In the genomic region with DNA sequence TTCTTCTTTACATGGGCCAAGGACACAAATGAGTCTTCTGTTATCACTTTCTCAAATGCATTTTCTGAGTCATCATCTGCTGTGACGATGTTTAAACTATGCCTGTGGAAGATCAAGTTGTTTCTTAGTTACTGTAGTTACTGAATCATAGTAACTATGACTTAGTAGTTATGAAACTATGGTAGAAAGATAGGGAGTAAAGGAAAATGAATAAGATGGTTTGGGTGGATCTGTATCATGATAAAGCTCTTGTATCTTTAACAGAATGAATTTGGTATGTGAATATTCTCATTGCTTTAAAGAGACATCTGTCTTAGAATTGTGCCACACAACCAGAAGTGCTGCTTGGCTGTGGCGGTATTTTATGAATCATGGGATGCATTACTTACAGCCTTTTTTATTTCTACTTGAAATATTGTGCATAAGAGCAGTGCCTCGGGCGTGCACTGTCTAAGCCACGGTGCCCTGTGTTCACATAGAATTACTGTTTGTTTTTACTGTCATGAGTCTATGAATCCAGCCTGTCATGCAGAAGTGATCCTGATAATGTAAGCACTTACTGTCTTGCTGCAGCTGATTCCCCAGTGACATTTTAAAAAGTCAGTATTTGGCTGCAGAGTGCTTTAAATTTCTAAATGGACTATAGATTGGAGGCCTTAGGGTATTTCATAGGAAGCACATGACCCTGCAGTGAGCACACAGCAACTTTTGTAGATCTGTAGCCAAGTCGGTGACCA, we compare ENCODE assay signal across 8 cellular contexts.
DNase-seq lines count a peak whose midpoint lies in the region; ATAC-seq and TF ChIP-seq lines count a peak whose summit lies in the region.

No MANE protein-coding gene starts in this region.

- DNase-seq in GM23338 (ENCODE audit: low spot score) = no peak
- peak; percentile 57 for DNase-seq in SK-N-SH
- DNase-seq in fibroblast of lung (ENCODE audit: low read depth in 2 of 2) = peak; percentile 95
- DNase-seq in NCI-H510A treated with DMSO at 0.1 percent for 48 hours (lab: John Stamatoyannopoulos, UW) = no peak

- peak overlapping the region; percentile 64 for H3K27ac Mint-ChIP-seq in GM23338

- no peaks in the 10 kb centered on the region for H3K9me3 ChIP-seq in SK-N-SH
- no peaks in the 10 kb centered on the region for H3K9me3 ChIP-seq in fibroblast of lung (ENCODE audit: control insufficient read depth, insufficient read depth, low read depth, low read length)

- ATAC-seq in GM23338 = no peak
- no peak for ATAC-seq in GM18505 (IDR thresholded peaks at IDR 0.05; ENCODE audit: unreplicated experiment)
- no peak for ATAC-seq in GM21825 (IDR thresholded peaks at IDR 0.05; ENCODE audit: unreplicated experiment)
- ATAC-seq in HG03159 (IDR thresholded peaks at IDR 0.05; ENCODE audit: unreplicated experiment) = no peak

- no peak overlapping the region for H3K4me3 Mint-ChIP-seq in GM23338

- 3% methylated on average over 6 of the region's 6 CpGs for WGBS in SK-N-SH (ENCODE audit: low lambda C conversion rate)

- peaks cover 6% of the 10 kb centered on the region for H3K4me1 Mint-ChIP-seq in GM23338

- POLR2A ChIA-PET in SK-N-SH (lab: Yijun Ruan, JAX) = no interaction called here

- TF ChIP-seq POLR2A in GM18505 (IDR thresholded peaks at IDR 0.05; ENCODE audit: borderline replicate concordance, extremely low read depth, insufficient read depth, insufficient read length) = no peak

- H2AFZ ChIP-seq in GM23338 (no peak overlapping the region), SK-N-SH (ENCODE audit: low read depth) (no peak overlapping the region), fibroblast of lung (ENCODE audit: low read length) (no peak overlapping the region)

- H3K9me2 ChIP-seq in GM23338 (ENCODE audit: insufficient read depth) = no peaks in the 10 kb centered on the region
- H3K9me2 ChIP-seq in SK-N-SH = no peaks in the 10 kb centered on the region

- no peaks in the 10 kb centered on the region; the same call in 1 of the 2 replicates for H3K36me3 ChIP-seq in GM23338 (ENCODE audit: insufficient read depth)
- H3K36me3 ChIP-seq in SK-N-SH (replicated peaks in 1 of 2; ENCODE audit: control insufficient read depth in 1 of 2, insufficient read depth in 2 of 2, low read length in 1 of 2) = peaks cover 3 to 15% of the 10 kb centered on the region in 2 experiments
- no peaks in the 10 kb centered on the region for H3K36me3 ChIP-seq in fibroblast of lung (ENCODE audit: control insufficient read depth, insufficient read depth, low read length)
- peaks cover 5% of the 10 kb centered on the region for H3K36me3 ChIP-seq in rectal smooth muscle tissue (ENCODE audit: control insufficient read depth, insufficient read depth, low read length)

- H3K79me2 ChIP-seq in GM23338 (replicated peaks; ENCODE audit: insufficient read depth) = peaks cover 5% of the 10 kb centered on the region; the same call in 1 of the 2 replicates
- H3K79me2 ChIP-seq in SK-N-SH (ENCODE audit: insufficient read depth) = peaks cover 21% of the 10 kb centered on the region
- no peaks in the 10 kb centered on the region for H3K79me2 ChIP-seq in fibroblast of lung (ENCODE audit: control insufficient read depth, insufficient read depth, low read length)

- H3K4me1 ChIP-seq in GM23338 (ENCODE audit: insufficient read depth) (no peaks in the 10 kb centered on the region), SK-N-SH (ENCODE audit: control insufficient read depth in 1 of 2, insufficient read depth in 2 of 2, low read depth in 1 of 2, low read length in 1 of 2) (peaks cover 15 to 27% of the 10 kb centered on the region in 2 experiments), fibroblast of lung (ENCODE audit: control insufficient read depth, extremely low read depth, insufficient read depth, low read length) (peaks cover 28% of the 10 kb centered on the region), rectal smooth muscle tissue (ENCODE audit: control insufficient read depth, insufficient read depth, low read length) (peaks cover 21% of the 10 kb centered on the region)

- TF ChIP-seq CTCF in GM23338 (conservative IDR thresholded peaks at IDR 0.05; ENCODE audit: low read depth in 2 of 2) (no peak), SK-N-SH (IDR thresholded peaks at IDR 0.05) (no peak), fibroblast of lung (conservative IDR thresholded peaks at IDR 0.05 in 1 of 2, IDR thresholded peaks at IDR 0.05 in 1 of 2; ENCODE audit: low read depth in 1 of 2, low read length in 2 of 2) (no peak)

- CTCF ChIA-PET in SK-N-SH (lab: Yijun Ruan, JAX) = interaction anchor here (0.6 to 1.9 kb wide), 11 partner anchors 9 to 1083 kb away, joined by 3 to 9 read pairs (median 3); no protein-coding TSS in a partner anchor

- H3K4me3 ChIP-seq in GM23338 (no peak overlapping the region), SK-N-SH (ENCODE audit: low read depth in 2 of 2, low read length in 1 of 2) (peak overlapping the region; percentile 12 to 32; a peak in 2 of 4 replicates), fibroblast of lung (replicated peaks in 1 of 4; ENCODE audit: control extremely low read depth in 1 of 4, insufficient read depth in 1 of 4, low read depth in 3 of 4, low read length in 4 of 4) (peak overlapping the region in 1 of 4 experiments; percentile 15), rectal smooth muscle tissue (ENCODE audit: low read length) (no peak overlapping the region)

- H3K27ac ChIP-seq in GM23338 (ENCODE audit: low read depth) (no peak overlapping the region), SK-N-SH (ENCODE audit: low read depth in 2 of 2, low read length in 1 of 2) (peak overlapping the region; percentile 87 to 98), fibroblast of lung (ENCODE audit: insufficient read depth, low read length) (peak overlapping the region; percentile 81), rectal smooth muscle tissue (ENCODE audit: low read depth, low read length) (peak overlapping the region; percentile 68)

- TF ChIP-seq EP300 in SK-N-SH (IDR thresholded peaks at IDR 0.05; ENCODE audit: borderline replicate concordance in 1 of 2, low read depth in 1 of 2, low read length in 1 of 2) = peak in 1 of 2 experiments; percentile 57; a peak in 1 of 4 replicates

- no peaks in the 10 kb centered on the region for H3K27me3 ChIP-seq in GM23338 (ENCODE audit: insufficient read depth)
- no peaks in the 10 kb centered on the region for H3K27me3 ChIP-seq in SK-N-SH (ENCODE audit: insufficient read depth)
- no peaks in the 10 kb centered on the region for H3K27me3 ChIP-seq in fibroblast of lung (ENCODE audit: control insufficient read depth, insufficient read depth, low read length)
- no peaks in the 10 kb centered on the region for H3K27me3 ChIP-seq in rectal smooth muscle tissue (ENCODE audit: control insufficient read depth, insufficient read depth, low read length)

- H3F3A ChIP-seq in GM23338 (replicated peaks; ENCODE audit: low read depth) (no peaks in the 10 kb centered on the region), SK-N-SH (replicated peaks; ENCODE audit: insufficient read depth) (peaks cover 49% of the 10 kb centered on the region)

- peaks cover 9% of the 10 kb centered on the region for H3K27me3 Mint-ChIP-seq in GM23338 (ENCODE audit: insufficient read depth, low read depth, poor library complexity)

- H3K4me2 ChIP-seq in GM23338 = no peak overlapping the region
- H3K4me2 ChIP-seq in SK-N-SH = peak overlapping the region; percentile 76
- H3K4me2 ChIP-seq in fibroblast of lung (ENCODE audit: extremely low read depth, insufficient read depth, low read length) = peak overlapping the region; percentile 49

- no peak; the same call in 1 of the 2 replicates for TF ChIP-seq RAD21 in SK-N-SH (IDR thresholded peaks at IDR 0.05; ENCODE audit: low read length)

- peaks cover 6% of the 10 kb centered on the region; the same call in 2 of the 3 replicates for H3K36me3 Mint-ChIP-seq in GM23338 (ENCODE audit: low read depth)

- H4K20me1 ChIP-seq in GM23338 (replicated peaks; ENCODE audit: insufficient read depth) (no peaks in the 10 kb centered on the region), SK-N-SH (ENCODE audit: insufficient read depth) (no peaks in the 10 kb centered on the region), fibroblast of lung (ENCODE audit: control insufficient read depth, extremely low read depth, insufficient read depth, low read length) (no peaks in the 10 kb centered on the region)

- H3K9ac ChIP-seq in SK-N-SH (peak overlapping the region; percentile 72), fibroblast of lung (ENCODE audit: insufficient read depth, low read length) (peak overlapping the region; percentile 28), rectal smooth muscle tissue (ENCODE audit: low read length) (no peak overlapping the region)

- no peaks in the 10 kb centered on the region for H3K9me3 Mint-ChIP-seq in GM23338

TF ChIP-seq in SK-N-SH, 30 proteins besides CTCF, POLR2A, EP300 and RAD21 (continues in another document):
- TF ChIP-seq MAX (IDR thresholded peaks at IDR 0.05; ENCODE audit: low read depth) (no peak), FOSL2 (IDR thresholded peaks at IDR 0.05; ENCODE audit: borderline replicate concordance, low read depth) (peak; percentile 71), FOXJ3 (CRISPR knock-in tag; IDR thresholded peaks at IDR 0.05) (no peak), MEF2A (IDR thresholded peaks at IDR 0.05; ENCODE audit: borderline replicate concordance, low read depth) (no peak), RXRA (IDR thresholded peaks at IDR 0.05; ENCODE audit: borderline replicate concordance, low read depth) (no peak), JUND (IDR thresholded peaks at IDR 0.05) (peak; percentile 72), SIN3A (IDR thresholded peaks at IDR 0.05; ENCODE audit: borderline replicate concordance, low read depth, low read length) (no peak), TCF12 (IDR thresholded peaks at IDR 0.05) (peak; percentile 77), EZH2phosphoT487 (IDR thresholded peaks at IDR 0.05; ENCODE audit: borderline replicate concordance, low read depth) (no peak)
- TF ChIP-seq, protein P1, sequence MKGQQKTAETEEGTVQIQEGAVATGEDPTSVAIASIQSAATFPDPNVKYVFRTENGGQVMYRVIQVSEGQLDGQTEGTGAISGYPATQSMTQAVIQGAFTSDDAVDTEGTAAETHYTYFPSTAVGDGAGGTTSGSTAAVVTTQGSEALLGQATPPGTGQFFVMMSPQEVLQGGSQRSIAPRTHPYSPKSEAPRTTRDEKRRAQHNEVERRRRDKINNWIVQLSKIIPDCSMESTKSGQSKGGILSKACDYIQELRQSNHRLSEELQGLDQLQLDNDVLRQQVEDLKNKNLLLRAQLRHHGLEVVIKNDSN (IDR thresholded peaks at IDR 0.05; ENCODE audit: borderline replicate concordance, low read depth) = no peak

Comparison
In these comparisons a context has a peak if more than half of its experiments do, and no peak if none do; other contexts are left out.
1. DNase-seq: peak in SK-N-SH (single experiment) and fibroblast of lung (2 of 2); none in GM23338 (single experiment) and NCI-H510A treated with DMSO at 0.1 percent for 48 hours (single experiment).
2. H3K4me3 ChIP-seq: peak in SK-N-SH (2 of 2); none in GM23338 (single experiment) and rectal smooth muscle tissue (single experiment).